Comparison of ENCODE assay signal across 22 cellular contexts in the genomic region with DNA sequence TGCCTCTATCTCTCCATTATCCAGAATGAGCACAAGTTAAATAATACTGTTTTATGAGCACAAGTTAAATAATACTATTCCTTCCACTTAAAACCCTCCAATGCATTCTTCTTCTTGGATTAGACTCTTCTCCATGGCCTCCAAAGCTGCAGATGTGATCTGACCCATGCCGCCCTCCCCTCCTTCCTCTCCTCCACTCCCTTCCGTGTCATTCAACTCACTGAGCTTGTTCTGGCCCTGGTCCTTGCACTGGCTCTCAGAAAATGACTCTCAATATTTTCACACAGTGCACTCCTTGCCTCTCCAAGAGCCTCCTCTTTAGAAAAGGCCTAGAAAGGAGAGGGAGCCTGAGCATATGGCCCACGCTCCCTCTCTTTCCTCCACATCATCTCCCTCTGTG.
DNase-seq lines count a peak whose midpoint lies in the region; ATAC-seq and TF ChIP-seq lines count a peak whose summit lies in the region.
"Had no signal": no experiment of that assay in that cellular context is flagged by ENCODE, and none has a peak within 500 bp of the region (broad histone marks: within the 10 kb centered on the region; RNA-seq: fewer than 3 reads in every experiment).

No MANE protein-coding gene starts in this region.

- ATAC-seq in GM23338: no peak
- no peak for ATAC-seq in GM18861 (IDR thresholded peaks at IDR 0.05; ENCODE audit: unreplicated experiment)
- no peak for ATAC-seq in CD4-positive, alpha-beta T cell (ENCODE audit: poor library complexity)
- ATAC-seq: A549, GM12878 had no signal

- H3K27me3 ChIP-seq in Caco-2 (replicated peaks; ENCODE audit: control insufficient read depth, insufficient read depth, low read length) (no peaks in the 10 kb centered on the region), endodermal cell (ENCODE audit: control insufficient read depth, insufficient read depth, low read length, poor library complexity, severe bottlenecking) (no peaks in the 10 kb centered on the region), mesenchymal stem cell (ENCODE audit: control insufficient read depth in 1 of 2, insufficient read depth in 1 of 2, low read length in 2 of 2) (no peaks in the 10 kb centered on the region), spleen (replicated peaks in 1 of 7) (no peaks in the 10 kb centered on the region), GM23338 (ENCODE audit: insufficient read depth) (no peaks in the 10 kb centered on the region)
- no peaks in the 10 kb centered on the region for H3K27me3 ChIP-seq in CD4-positive, alpha-beta T cell (ENCODE audit: control insufficient read depth, insufficient read depth, low read length)
- H3K27me3 ChIP-seq: BLaER1 treated with 17β-estradiol and CSF1 and Interleukin-3, amounts not matched to agents 10 nM and 100 nM had no signal

- H3K14ac ChIP-seq in mesenchymal stem cell (ENCODE audit: low read length in 2 of 2): no peak overlapping the region

- H3K4me3 Mint-ChIP-seq in Caco-2 (ENCODE audit: unreplicated experiment) (peak overlapping the region; percentile 4), endodermal cell (no peak overlapping the region), GM23338 (no peak overlapping the region)
- H3K4me3 Mint-ChIP-seq in CD4-positive, alpha-beta T cell: no peak overlapping the region
- H3K4me3 Mint-ChIP-seq: B cell; CD4-positive, alpha-beta memory T cell; CD8-positive, alpha-beta memory T cell had no signal

- intact Hi-C loops in Caco-2 (cut with micrococcal nuclease; ENCODE audit: unreplicated experiment) (no loop called here), spleen (cut with DNase I; ENCODE audit: low total_unique reads) (no loop called here)
- intact Hi-C loops in CD4-positive, alpha-beta T cell (cut with DNase I, micrococcal nuclease): no loop called here

- H3K27me3 Mint-ChIP-seq in Caco-2 (ENCODE audit: insufficient read depth, unreplicated experiment) (no peaks in the 10 kb centered on the region), endodermal cell (ENCODE audit: insufficient read depth) (no peaks in the 10 kb centered on the region), GM23338 (ENCODE audit: insufficient read depth, low read depth, poor library complexity) (peaks cover 7% of the 10 kb centered on the region)
- peaks cover 4% of the 10 kb centered on the region for H3K27me3 Mint-ChIP-seq in CD4-positive, alpha-beta T cell

- no peak overlapping the region for H3K4ac ChIP-seq in mesenchymal stem cell (ENCODE audit: low read depth in 1 of 2, low read length in 2 of 2)

- H3K79me1 ChIP-seq in mesenchymal stem cell (replicated peaks; ENCODE audit: low read length, poor library complexity, severe bottlenecking): no peaks in the 10 kb centered on the region

- H3F3A ChIP-seq in GM23338 (replicated peaks; ENCODE audit: low read depth): no peaks in the 10 kb centered on the region

- no peak overlapping the region for H3K27ac ChIP-seq in endodermal cell (ENCODE audit: low read depth, low read length)
- no peak overlapping the region for H3K27ac ChIP-seq in mesenchymal stem cell (ENCODE audit: low read length, poor library complexity, severe bottlenecking)
- peak overlapping the region in 6 of 8 donors; percentile 20 to 72 (median 54) for H3K27ac ChIP-seq in spleen
- H3K27ac ChIP-seq in GM23338 (ENCODE audit: low read depth): no peak overlapping the region
- H3K27ac ChIP-seq in CD4-positive, alpha-beta T cell (ENCODE audit: low read depth, low read length): no peak overlapping the region
- H3K27ac ChIP-seq: 22Rv1; A549; BLaER1 treated with 17β-estradiol and CSF1 and Interleukin-3, amounts not matched to agents 10 nM and 100 nM; C4-2B had no signal

- WGBS in endodermal cell (ENCODE audit: insufficient coverage in 1 of 2, insufficient read length in 1 of 2), 2 experiments: 96% methylated on average over 3 of the region's 3 CpGs; no CpG with 5 or more reads in 1 of the 2 experiments
- WGBS in mesenchymal stem cell: 96% methylated on average over 3 of the region's 3 CpGs
- WGBS in spleen, 5 donors: 57 to 87% (median 75%) methylated on average over 3 of the region's 3 CpGs

- H2BK15ac ChIP-seq in mesenchymal stem cell (ENCODE audit: low read depth, poor library complexity, severe bottlenecking): no peak overlapping the region

- H2AK5ac ChIP-seq in mesenchymal stem cell (ENCODE audit: low read length, severe bottlenecking): no peak overlapping the region

- H3K4me2 ChIP-seq in mesenchymal stem cell (ENCODE audit: low read length, poor library complexity, severe bottlenecking): no peak overlapping the region
- H3K4me2 ChIP-seq in GM23338: no peak overlapping the region
- H3K4me2 ChIP-seq: A549; BLaER1 treated with 17β-estradiol and CSF1 and Interleukin-3, amounts not matched to agents 10 nM and 100 nM had no signal

- no peak for TF ChIP-seq POLR2A in spleen (IDR thresholded peaks at IDR 0.05)

- POLR2A ChIA-PET in Caco-2 (lab: Charles Lee): no interaction called here
- POLR2A ChIA-PET in CD4-positive, alpha-beta T cell (lab: Charles Lee): no interaction called here

- H2BK5ac ChIP-seq in mesenchymal stem cell (ENCODE audit: low read depth, low read length, poor library complexity, severe bottlenecking): no peak overlapping the region

- no peak overlapping the region for H2AFZ ChIP-seq in mesenchymal stem cell (ENCODE audit: low read depth, low read length)
- no peak overlapping the region for H2AFZ ChIP-seq in GM23338

- H3K36me3 Mint-ChIP-seq in Caco-2 (ENCODE audit: insufficient read depth, unreplicated experiment) (peaks cover 12% of the 10 kb centered on the region), endodermal cell (ENCODE audit: low read depth) (no peaks in the 10 kb centered on the region), GM23338 (ENCODE audit: low read depth) (no peaks in the 10 kb centered on the region)
- no peaks in the 10 kb centered on the region for H3K36me3 Mint-ChIP-seq in CD4-positive, alpha-beta T cell (ENCODE audit: low read depth)
- H3K36me3 Mint-ChIP-seq: CD4-positive, alpha-beta memory T cell; CD8-positive, alpha-beta memory T cell had no signal

- CTCF ChIA-PET in Caco-2 (lab: Charles Lee): no interaction called here
- CTCF ChIA-PET in CD4-positive, alpha-beta T cell (lab: Charles Lee): no interaction called here

- H3K4me3 ChIP-seq in Caco-2 (ENCODE audit: low read depth, low read length) (no peak overlapping the region), endodermal cell (ENCODE audit: low read length) (no peak overlapping the region), mesenchymal stem cell (ENCODE audit: insufficient read depth in 1 of 2, low read depth in 1 of 2, low read length in 2 of 2) (no peak overlapping the region), spleen (no peak overlapping the region), GM23338 (no peak overlapping the region)
- H3K4me3 ChIP-seq: A549; BLaER1 treated with 17β-estradiol and CSF1 and Interleukin-3, amounts not matched to agents 10 nM and 100 nM; GM12878 had no signal

- peaks cover 21% of the 10 kb centered on the region for H3K4me1 ChIP-seq in Caco-2
- H3K4me1 ChIP-seq in endodermal cell (ENCODE audit: control insufficient read depth, insufficient read depth, low read length): peaks cover 28% of the 10 kb centered on the region
- peaks cover 8% of the 10 kb centered on the region for H3K4me1 ChIP-seq in mesenchymal stem cell (ENCODE audit: control insufficient read depth, insufficient read depth, low read depth, low read length)
- H3K4me1 ChIP-seq in spleen: peaks cover 0 to 7% (median 0%) of the 10 kb centered on the region in 6 donors
- H3K4me1 ChIP-seq in GM23338 (ENCODE audit: insufficient read depth): no peaks in the 10 kb centered on the region
- H3K4me1 ChIP-seq: A549 had no signal

- H3K9me2 ChIP-seq in GM23338 (ENCODE audit: insufficient read depth): no peaks in the 10 kb centered on the region

- no peaks in the 10 kb centered on the region for H4K20me1 ChIP-seq in GM23338 (replicated peaks; ENCODE audit: insufficient read depth)
- H4K20me1 ChIP-seq: BLaER1 treated with 17β-estradiol and CSF1 and Interleukin-3, amounts not matched to agents 10 nM and 100 nM had no signal

- H3K23ac ChIP-seq in mesenchymal stem cell (ENCODE audit: low read length in 2 of 2): no peak overlapping the region

- H4K91ac ChIP-seq in mesenchymal stem cell (ENCODE audit: low read length): peak overlapping the region; percentile 78

- BruUV-seq in Caco-2 (replicated peaks; lab: Mats Ljungman, UMichigan): no TSS peak

- TF ChIP-seq CTCF in Caco-2 (IDR thresholded peaks at IDR 0.05; ENCODE audit: insufficient read depth in 1 of 2, low read depth in 1 of 2, low read length in 1 of 2, severe bottlenecking in 1 of 2, unreplicated experiment in 1 of 2): no peak
- TF ChIP-seq CTCF in endodermal cell (conservative IDR thresholded peaks at IDR 0.05): no peak
- TF ChIP-seq CTCF in spleen (IDR thresholded peaks at IDR 0.05 in 8 of 11, conservative IDR thresholded peaks at IDR 0.05 in 3 of 11): no peak
- no peak for TF ChIP-seq CTCF in GM23338 (conservative IDR thresholded peaks at IDR 0.05; ENCODE audit: low read depth in 2 of 2)
- TF ChIP-seq CTCF in CD4-positive, alpha-beta T cell (IDR thresholded peaks at IDR 0.05): no peak

- DNase-seq in Caco-2: no peak
- no peak for DNase-seq in endodermal cell
- DNase-seq in mesenchymal stem cell: no peak
- DNase-seq in spleen: no peak
- no peak for DNase-seq in GM23338 (ENCODE audit: low spot score)
- DNase-seq in CD4-positive, alpha-beta T cell: no peak
- DNase-seq in DMS53 treated with DMSO at 0.1 percent for 48 hours (lab: John Stamatoyannopoulos, UW; ENCODE audit: unreplicated experiment): no peak
- DNase-seq: Calu3; CD4-positive, alpha-beta memory T cell; CD8-positive, alpha-beta memory T cell; COR-L47; DMS79; DND-41; EL; GDM1 had no signal

- H3K9me3 Mint-ChIP-seq in Caco-2 (ENCODE audit: unreplicated experiment) (peaks cover 16% of the 10 kb centered on the region), endodermal cell (no peaks in the 10 kb centered on the region), GM23338 (no peaks in the 10 kb centered on the region)
- no peaks in the 10 kb centered on the region for H3K9me3 Mint-ChIP-seq in CD4-positive, alpha-beta T cell

- 0 out of 2 replicates have a peak, but pooled peaks cover 4% of the 10 kb centered on the region for H3K9me3 ChIP-seq in Caco-2
- H3K9me3 ChIP-seq in endodermal cell (ENCODE audit: control insufficient read depth, low read length): no peaks in the 10 kb centered on the region
- H3K9me3 ChIP-seq in mesenchymal stem cell (ENCODE audit: control insufficient read depth, low read length): no peaks in the 10 kb centered on the region
- H3K9me3 ChIP-seq in spleen: no peaks in the 10 kb centered on the region
- no peaks in the 10 kb centered on the region for H3K9me3 ChIP-seq in CD4-positive, alpha-beta T cell (ENCODE audit: control insufficient read depth, low read length)
- H3K9me3 ChIP-seq: A549; BLaER1 treated with 17β-estradiol and CSF1 and Interleukin-3, amounts not matched to agents 10 nM and 100 nM had no signal

- no peak overlapping the region for H4K8ac ChIP-seq in mesenchymal stem cell (ENCODE audit: low read length)

- peaks cover 34% of the 10 kb centered on the region for H3K4me1 Mint-ChIP-seq in Caco-2 (ENCODE audit: low read depth, unreplicated experiment)
- H3K4me1 Mint-ChIP-seq in endodermal cell: peaks cover 56% of the 10 kb centered on the region
- H3K4me1 Mint-ChIP-seq in GM23338: peaks cover 7% of the 10 kb centered on the region; the same call in 2 of the 3 replicates
- H3K4me1 Mint-ChIP-seq in CD4-positive, alpha-beta T cell (ENCODE audit: low read depth): no peaks in the 10 kb centered on the region
- H3K4me1 Mint-ChIP-seq: B cell; CD8-positive, alpha-beta memory T cell had no signal

- no peak overlapping the region for H2BK120ac ChIP-seq in mesenchymal stem cell (ENCODE audit: low read depth, low read length)

- no peak overlapping the region for H2BK12ac ChIP-seq in mesenchymal stem cell (ENCODE audit: low read length in 2 of 2)

- H3K27ac Mint-ChIP-seq in Caco-2 (ENCODE audit: unreplicated experiment) (peak overlapping the region; percentile 88), endodermal cell (peak overlapping the region; percentile 85), GM23338 (no peak overlapping the region)
- H3K27ac Mint-ChIP-seq in CD4-positive, alpha-beta T cell: no peak overlapping the region
- H3K27ac Mint-ChIP-seq: B cell; CD4-positive, alpha-beta memory T cell had no signal

- H3K79me2 ChIP-seq in GM23338 (replicated peaks; ENCODE audit: insufficient read depth): no peaks in the 10 kb centered on the region

- H3K18ac ChIP-seq in mesenchymal stem cell (ENCODE audit: low read depth in 1 of 2, low read length in 2 of 2): no peak overlapping the region

- H3K9ac ChIP-seq in endodermal cell (ENCODE audit: extremely low read depth, low read length, poor library complexity, severe bottlenecking) (no peak overlapping the region), mesenchymal stem cell (ENCODE audit: low read length) (no peak overlapping the region)
- H3K9ac ChIP-seq: BLaER1 treated with 17β-estradiol and CSF1 and Interleukin-3, amounts not matched to agents 10 nM and 100 nM had no signal

- H3K36me3 ChIP-seq in Caco-2 (ENCODE audit: control insufficient read depth, insufficient read depth, low read length) (no peaks in the 10 kb centered on the region), endodermal cell (ENCODE audit: control insufficient read depth, insufficient read depth, low read length) (no peaks in the 10 kb centered on the region), mesenchymal stem cell (ENCODE audit: control insufficient read depth in 1 of 2, insufficient read depth in 2 of 2, low read depth in 1 of 2, low read length in 2 of 2) (no peaks in the 10 kb centered on the region), spleen (no peaks in the 10 kb centered on the region), GM23338 (ENCODE audit: insufficient read depth) (no peaks in the 10 kb centered on the region)
- H3K36me3 ChIP-seq: BLaER1 treated with 17β-estradiol and CSF1 and Interleukin-3, amounts not matched to agents 10 nM and 100 nM had no signal

Comparison
In these comparisons a context has a peak if more than half of its experiments do, and no peak if none do; other contexts are left out.
1. H3K27ac Mint-ChIP-seq: peak in Caco-2 (single experiment) and endodermal cell (single experiment); none in GM23338 (single experiment) and CD4-positive, alpha-beta T cell (single experiment).
2. H3K27ac ChIP-seq: peak in spleen (6 of 8); none in endodermal cell (single experiment), mesenchymal stem cell (single experiment), GM23338 (single experiment) and CD4-positive, alpha-beta T cell (single experiment).